In the genomic region with DNA sequence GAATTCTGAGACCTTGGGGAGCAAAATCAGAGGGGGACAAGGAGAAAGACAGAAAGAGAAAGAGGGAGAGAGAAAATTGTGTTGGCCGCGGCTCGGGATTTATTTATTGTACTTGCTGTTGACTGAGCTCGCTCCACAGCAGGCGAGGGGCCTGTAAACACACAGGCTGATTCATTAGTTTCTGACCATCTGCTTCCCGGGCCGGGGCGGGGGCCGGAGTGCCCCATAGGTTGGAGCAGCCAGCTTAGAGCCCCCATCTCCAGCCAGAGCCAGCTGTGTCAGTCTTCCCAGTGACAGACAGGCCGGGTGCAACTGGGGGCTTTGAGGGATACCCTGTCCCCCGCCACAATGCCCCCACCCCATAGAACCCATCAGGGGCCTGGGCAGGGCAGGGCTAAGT, we compare ENCODE assay signal across 17 cellular contexts. TPM values are rescaled to one million over a fixed set of nuclear protein-coding genes. Genes with fewer than 3 reads are reported as not detected.
DNase-seq lines count a peak whose midpoint lies in the region; ATAC-seq and FAIRE-seq lines count a peak whose summit lies in the region.
"Had no signal": no experiment of that assay in that cellular context is flagged by ENCODE, and none has a peak within 500 bp of the region (broad histone marks: within the 10 kb centered on the region; RNA-seq: fewer than 3 reads in every experiment).

No MANE protein-coding gene starts in this region.

- H2BK120ac ChIP-seq in trophoblast cell (ENCODE audit: insufficient read depth, low read length, poor library complexity): no peak overlapping the region

- no peak overlapping the region for H3K23ac ChIP-seq in trophoblast cell (ENCODE audit: low read length)

- no peak overlapping the region for H2AK5ac ChIP-seq in trophoblast cell (ENCODE audit: low read length)

- no peak overlapping the region for H3K4me3 ChIP-seq in trophoblast cell (ENCODE audit: low read depth, low read length)
- H3K4me3 ChIP-seq: BLaER1 treated with 17β-estradiol and CSF1 and Interleukin-3, amounts not matched to agents 10 nM and 100 nM; spleen; transverse colon had no signal

- no peaks in the 10 kb centered on the region for H3K4me1 ChIP-seq in trophoblast cell (ENCODE audit: control insufficient read depth in 1 of 2, insufficient read depth in 2 of 2, low read length in 2 of 2)
- H3K4me1 ChIP-seq: spleen, transverse colon had no signal

- H3K27ac ChIP-seq in substantia nigra (ENCODE audit: low read depth, low read length, poor library complexity, severe bottlenecking) (peak overlapping the region; percentile 97), trophoblast cell (ENCODE audit: low read depth, low read length) (no peak overlapping the region)
- H3K27ac ChIP-seq: 22Rv1; BLaER1 treated with 17β-estradiol and CSF1 and Interleukin-3, amounts not matched to agents 10 nM and 100 nM; spleen; transverse colon had no signal

- H3K14ac ChIP-seq in trophoblast cell (ENCODE audit: low read length): no peak overlapping the region

- peaks cover 3% of the 10 kb centered on the region for H3K9me3 ChIP-seq in trophoblast cell (ENCODE audit: insufficient read depth, low read depth, low read length)
- H3K9me3 ChIP-seq: BLaER1 treated with 17β-estradiol and CSF1 and Interleukin-3, amounts not matched to agents 10 nM and 100 nM; spleen; transverse colon had no signal

- H2BK12ac ChIP-seq in trophoblast cell (ENCODE audit: low read length): no peak overlapping the region

- no peaks in the 10 kb centered on the region for H3K36me3 ChIP-seq in trophoblast cell (ENCODE audit: control insufficient read depth in 1 of 2, insufficient read depth in 2 of 2, low read length in 2 of 2)
- H3K36me3 ChIP-seq: transverse colon had no signal

- DNase-seq in NCI-H1417 (lab: John Stamatoyannopoulos, UW) (peak in 2 of 3 experiments; percentile 21 to 28), NCI-H1417 treated with DMSO at 0.1 percent for 48 hours (lab: John Stamatoyannopoulos, UW) (no peak), amygdala (lab: John Stamatoyannopoulos, UW) (peak in 50 of 56 donors; percentile 14 to 90 (median 66)), hypothalamus (lab: John Stamatoyannopoulos, UW) (peak in 40 of 51 donors; percentile 8 to 88 (median 62)), substantia nigra (lab: John Stamatoyannopoulos, UW) (peak in 46 of 49 donors; percentile 12 to 85 (median 60)), urothelium cell line (ENCODE audit: low spot score) (no peak), trophoblast cell (no peak)
- DNase-seq: KG1, left ventricle myocardium superior, spleen, T-helper 17 cell, transverse colon had no signal

- no peak overlapping the region for H3K18ac ChIP-seq in trophoblast cell (ENCODE audit: low read length)

- H2AFZ ChIP-seq in trophoblast cell (ENCODE audit: insufficient read depth, low read length, poor library complexity): no peak overlapping the region

- no peak overlapping the region for H4K8ac ChIP-seq in trophoblast cell (ENCODE audit: low read depth, low read length)

- no peak for ATAC-seq in HG02981 (IDR thresholded peaks at IDR 0.05; ENCODE audit: unreplicated experiment)
- ATAC-seq: left ventricle myocardium superior, T-helper 17 cell had no signal

- H3K4ac ChIP-seq in trophoblast cell (ENCODE audit: low read depth, low read length): no peak overlapping the region

- no CpG with 5 or more reads among the region's 11 CpGs for WGBS in trophoblast cell (ENCODE audit: extremely low coverage, insufficient coverage, insufficient read length)

- H3K79me2 ChIP-seq in trophoblast cell (ENCODE audit: control insufficient read depth, insufficient read depth, low read length, poor library complexity): no peaks in the 10 kb centered on the region

- no peak overlapping the region for H2BK5ac ChIP-seq in trophoblast cell (ENCODE audit: low read depth, low read length, poor library complexity)

- no peak overlapping the region for H3K9ac ChIP-seq in trophoblast cell (ENCODE audit: low read length)
- H3K9ac ChIP-seq: BLaER1 treated with 17β-estradiol and CSF1 and Interleukin-3, amounts not matched to agents 10 nM and 100 nM had no signal

- no peaks in the 10 kb centered on the region for H3K79me1 ChIP-seq in trophoblast cell (ENCODE audit: low read length)

- FAIRE-seq in urothelium cell line (lab: Jason Lieb, UNC): no peak
- FAIRE-seq: endometrium, H54 had no signal

- H4K12ac ChIP-seq in trophoblast cell (ENCODE audit: low read depth, low read length): no peak overlapping the region

- H3K27me3 ChIP-seq in trophoblast cell (ENCODE audit: insufficient read depth, low read length): peaks cover 3% of the 10 kb centered on the region

- H4K91ac ChIP-seq in trophoblast cell (ENCODE audit: low read depth, low read length): no peak overlapping the region

- H3K4me2 ChIP-seq in trophoblast cell (ENCODE audit: low read length): no peak overlapping the region

RNA-seq across cellular contexts. Expression of gene NTNG2, which starts 30.9 kb away (rescaled TPM):
- polyA plus RNA-seq in trophoblast cell (2013): 0.78 and 0.92 TPM in 2 replicates

Comparison
In these comparisons a context has a peak if more than half of its experiments do, and no peak if none do; other contexts are left out.
1. DNase-seq: peak in NCI-H1417 (2 of 3), amygdala (50 of 56), hypothalamus (40 of 51) and substantia nigra (46 of 49); none in NCI-H1417 treated with DMSO at 0.1 percent for 48 hours (single experiment), urothelium cell line (single experiment) and trophoblast cell (0 of 2).